9 cellular contexts compared by ENCODE assay signal in the genomic region with DNA sequence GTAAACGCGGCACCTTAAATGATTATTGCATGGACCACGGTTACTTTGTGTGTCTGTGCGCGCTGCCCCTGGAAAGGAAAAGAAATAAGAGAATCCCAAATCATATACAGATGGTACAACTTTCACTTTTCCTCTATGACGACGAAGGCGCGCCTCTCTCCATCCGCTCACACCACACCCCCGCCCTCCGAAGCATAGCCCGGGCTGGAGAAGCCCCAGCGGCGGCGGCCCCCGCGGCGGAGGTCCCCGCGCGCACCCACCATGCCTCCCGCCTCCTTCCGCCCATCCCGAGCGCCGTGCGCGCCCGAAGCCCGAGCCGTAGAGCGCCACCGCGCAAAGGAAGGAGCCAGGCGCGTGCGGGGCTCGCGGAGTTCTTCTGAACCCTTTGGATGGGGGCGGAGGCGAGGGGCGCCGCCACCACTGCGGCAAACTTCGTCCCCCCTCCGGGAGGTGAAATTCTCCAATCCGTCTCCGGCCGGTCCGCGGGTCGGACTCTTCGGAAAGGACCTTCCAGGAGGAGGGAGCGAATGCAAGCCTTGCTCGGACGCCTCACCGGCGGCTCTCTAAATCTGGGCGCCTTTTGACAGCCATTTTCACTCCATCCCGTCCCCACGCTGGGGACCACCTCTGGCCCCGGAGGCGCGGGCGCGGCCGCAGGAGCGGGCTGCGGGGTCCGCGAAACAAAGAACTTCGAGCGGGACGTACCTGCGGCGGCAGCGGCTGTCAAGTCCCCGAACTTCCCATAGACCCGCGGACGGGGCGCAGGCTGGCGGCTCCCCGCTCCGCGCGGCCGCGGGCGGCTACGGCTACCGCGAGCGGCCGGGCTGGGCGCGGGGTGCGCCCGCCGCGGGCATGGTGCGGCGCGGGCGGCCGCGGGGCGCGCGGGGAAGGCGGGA. TPM values are rescaled to one million over a fixed set of nuclear protein-coding genes. Genes with fewer than 3 reads are reported as not detected.
DNase-seq lines count a peak whose midpoint lies in the region; ATAC-seq lines count a peak whose summit lies in the region.
"Had no signal": no experiment of that assay in that cellular context is flagged by ENCODE, and none has a peak within 500 bp of the region (broad histone marks: within the 10 kb centered on the region; RNA-seq: fewer than 3 reads in every experiment).

No MANE protein-coding gene starts in this region.

- H3K27me3 ChIP-seq in MG63: no peaks in the 10 kb centered on the region

- no peaks in the 10 kb centered on the region for H3K36me3 ChIP-seq in MG63

- H3K4me3 ChIP-seq in MG63: peak overlapping the region; percentile 93

- DNase-seq in DMS114 treated with DMSO at 0.1 percent for 48 hours (lab: John Stamatoyannopoulos, UW; ENCODE audit: unreplicated experiment): peak; percentile 31
- peak; percentile 76 for DNase-seq in MG63
- peak; percentile 90 for DNase-seq in left kidney (ENCODE audit: low read depth, low spot score)
- peak; percentile 57 for DNase-seq in stromal cell of bone marrow (ENCODE audit: low read depth)
- no peak for DNase-seq in NCI-H524 treated with DMSO at 0.1 percent for 48 hours (lab: John Stamatoyannopoulos, UW)
- no peak for DNase-seq in activated effector memory CD4-positive, alpha-beta T cell treated with anti-CD3 and anti-CD28 coated beads, Interleukin-2, amount 50 U/mL, for 16 hours

- peak overlapping the region; percentile 29 for H3K27ac ChIP-seq in cingulate gyrus (ENCODE audit: low read depth, low read length)

- ATAC-seq in GM21529 (IDR thresholded peaks at IDR 0.05; ENCODE audit: unreplicated experiment): peak; percentile 37

- no peaks in the 10 kb centered on the region for H3K9me3 ChIP-seq in MG63

RNA-seq across cellular contexts. Expression of a gene that starts 0.5 kb away (rescaled TPM):
- total RNA-seq in MG63 (2014; rRNA removed; shearing (Covaris generic); ENCODE audit: low replicate concordance): 0.10 and 0.59 TPM in 2 replicates
- total RNA-seq: T-helper 2 cell treated with Interferon-gamma antibody and Interleukin-4, amounts not matched to agents 100 ng/mL and 5 ng/mL, for 36 hours had no signal

Comparison
In these comparisons a context has a peak if more than half of its experiments do, and no peak if none do; other contexts are left out.
1. DNase-seq: peak in DMS114 treated with DMSO at 0.1 percent for 48 hours (single experiment), MG63 (single experiment), left kidney (single experiment) and stromal cell of bone marrow (single experiment); none in NCI-H524 treated with DMSO at 0.1 percent for 48 hours (single experiment) and activated effector memory CD4-positive, alpha-beta T cell treated with anti-CD3 and anti-CD28 coated beads, Interleukin-2, amount 50 U/mL, for 16 hours (single experiment).